In genomic region chr9:36192196-36192595, GRCh38 we compare ENCODE assay signal across 9 cellular contexts. TPM values are rescaled to one million over a fixed set of nuclear protein-coding genes. Genes with fewer than 3 reads are reported as not detected.
DNase-seq lines count a peak whose midpoint lies in the region; ATAC-seq and TF ChIP-seq lines count a peak whose summit lies in the region.
"Had no signal": no experiment of that assay in that cellular context is flagged by ENCODE, and none has a peak within 500 bp of the region (broad histone marks: within the 10 kb centered on the region; RNA-seq: fewer than 3 reads in every experiment).

No MANE protein-coding gene starts in this region.

- no peak for ATAC-seq in activated B cell treated with CpG ODN at 0.5 μM for 24 hours (ENCODE audit: low read depth)
- ATAC-seq in GM21367 (IDR thresholded peaks at IDR 0.05; ENCODE audit: unreplicated experiment) = no peak

- peaks cover 32% of the 10 kb centered on the region for H3K36me3 Mint-ChIP-seq in activated B cell treated with CpG ODN at 0.5 μM for 24 hours (ENCODE audit: low read depth)

- peak overlapping the region; percentile 85 for H3K27ac Mint-ChIP-seq in activated B cell treated with CpG ODN at 0.5 μM for 24 hours

- no peaks in the 10 kb centered on the region for H3K27me3 ChIP-seq in stomach smooth muscle (ENCODE audit: control insufficient read depth in 1 of 2, insufficient read depth in 2 of 2, low read length in 2 of 2)

- POLR2A ChIA-PET in activated B cell treated with CpG ODN at 0.5 μM for 24 hours (lab: Charles Lee) = interaction anchor here (0.9 kb wide), 1 partner anchor 25 kb away, joined by 3 read pairs; no protein-coding TSS in a partner anchor

- intact Hi-C loops in activated B cell treated with CpG ODN at 0.5 μM for 24 hours (cut with micrococcal nuclease) = no loop called here

- H3K9ac ChIP-seq in stomach smooth muscle (ENCODE audit: low read length in 2 of 2) = peak overlapping the region; percentile 87

- H3K4me1 ChIP-seq in stomach smooth muscle (ENCODE audit: control insufficient read depth, insufficient read depth, low read length) = peaks cover 21% of the 10 kb centered on the region

- H3K9me3 Mint-ChIP-seq in activated B cell treated with CpG ODN at 0.5 μM for 24 hours = no peaks in the 10 kb centered on the region

- H3K9me3 ChIP-seq in iPS-18c (ENCODE audit: control insufficient read depth, insufficient read depth, low read length) (no peaks in the 10 kb centered on the region), stomach smooth muscle (ENCODE audit: control insufficient read depth in 2 of 2, low read length in 2 of 2) (no peaks in the 10 kb centered on the region)

- H3K27ac ChIP-seq in stomach smooth muscle (ENCODE audit: low read length) = no peak overlapping the region

- CTCF ChIA-PET in activated B cell treated with CpG ODN at 0.5 μM for 24 hours (lab: Charles Lee) = interaction anchor here (3.7 kb wide), 1 partner anchor 25 kb away, joined by 25 read pairs; no protein-coding TSS in a partner anchor

- peak overlapping the region; percentile 95 for H3K4me3 Mint-ChIP-seq in activated B cell treated with CpG ODN at 0.5 μM for 24 hours

- H3K36me3 ChIP-seq in stomach smooth muscle (ENCODE audit: control insufficient read depth in 2 of 2, insufficient read depth in 2 of 2, low read length in 2 of 2) = peaks cover 0 to 2% of the 10 kb centered on the region in 2 donors

- no peaks in the 10 kb centered on the region for H3K27me3 Mint-ChIP-seq in activated B cell treated with CpG ODN at 0.5 μM for 24 hours

- no peak for TF ChIP-seq CTCF in activated B cell treated with CpG ODN at 0.5 μM for 24 hours (IDR thresholded peaks at IDR 0.05)

- H3K4me3 ChIP-seq in iPS-18c (ENCODE audit: insufficient read depth, low read depth, low read length) (peak overlapping the region; percentile 94), stomach smooth muscle (ENCODE audit: low read length in 2 of 2) (peak overlapping the region; percentile 85 to 97)

- H3K4me1 Mint-ChIP-seq in activated B cell treated with CpG ODN at 0.5 μM for 24 hours = peaks cover 49% of the 10 kb centered on the region

- DNase-seq in DMS79 (lab: John Stamatoyannopoulos, UW) (peak; percentile 4), DMS79 treated with DMSO at 0.1 percent for 48 hours (lab: John Stamatoyannopoulos, UW) (no peak), activated B cell treated with CpG ODN at 0.5 μM for 24 hours (no peak), Ammon's horn (ENCODE audit: low spot score) (no peak), cerebellum (ENCODE audit: low spot score) (no peak)
- DNase-seq: NCI-H187 treated with DMSO at 0.1 percent for 48 hours had no signal

RNA-seq across cellular contexts. Expression of gene CLTA, which starts 1.5 kb away (rescaled TPM):
- total RNA-seq in activated B cell treated with CpG ODN at 0.5 μM for 24 hours (104 and 115 TPM in 2 replicates), cerebellum (79.3 TPM)

RNA-seq across cellular contexts. Expression of gene CCIN, which starts 23.0 kb away (rescaled TPM):
- total RNA-seq in activated B cell treated with CpG ODN at 0.5 μM for 24 hours (not detected in 2 replicates), cerebellum (2.3 TPM)

RNA-seq across cellular contexts. Expression of gene GLIPR2, which starts 55.7 kb away (rescaled TPM):
- total RNA-seq in activated B cell treated with CpG ODN at 0.5 μM for 24 hours = 13.6 and 14.3 TPM in 2 replicates
- 13.0 TPM for total RNA-seq in cerebellum
